1 cellular context compared by ENCODE assay signal in genomic region chr17:19016881-19017280, GRCh38.
TF ChIP-seq lines count a peak whose summit lies in the region.

No MANE protein-coding gene starts in this region.

TF ChIP-seq in HepG2, 621 proteins besides CTCF, POLR2A, EP300 and RAD21:
- TF ChIP-seq ZNF768 (CRISPR knock-in tag; IDR thresholded peaks at IDR 0.05) (peak; percentile 96), HNF1A (IDR thresholded peaks at IDR 0.05; ENCODE audit: low read depth) (no peak), HNF1A (CRISPR knock-in tag; IDR thresholded peaks at IDR 0.05; ENCODE audit: borderline replicate concordance) (no peak), HNRNPL (IDR thresholded peaks at IDR 0.05; ENCODE audit: low read depth, low read length) (0 out of 2 replicates have a peak, but pooled peaks have one; percentile 35)
